In the genomic region with DNA sequence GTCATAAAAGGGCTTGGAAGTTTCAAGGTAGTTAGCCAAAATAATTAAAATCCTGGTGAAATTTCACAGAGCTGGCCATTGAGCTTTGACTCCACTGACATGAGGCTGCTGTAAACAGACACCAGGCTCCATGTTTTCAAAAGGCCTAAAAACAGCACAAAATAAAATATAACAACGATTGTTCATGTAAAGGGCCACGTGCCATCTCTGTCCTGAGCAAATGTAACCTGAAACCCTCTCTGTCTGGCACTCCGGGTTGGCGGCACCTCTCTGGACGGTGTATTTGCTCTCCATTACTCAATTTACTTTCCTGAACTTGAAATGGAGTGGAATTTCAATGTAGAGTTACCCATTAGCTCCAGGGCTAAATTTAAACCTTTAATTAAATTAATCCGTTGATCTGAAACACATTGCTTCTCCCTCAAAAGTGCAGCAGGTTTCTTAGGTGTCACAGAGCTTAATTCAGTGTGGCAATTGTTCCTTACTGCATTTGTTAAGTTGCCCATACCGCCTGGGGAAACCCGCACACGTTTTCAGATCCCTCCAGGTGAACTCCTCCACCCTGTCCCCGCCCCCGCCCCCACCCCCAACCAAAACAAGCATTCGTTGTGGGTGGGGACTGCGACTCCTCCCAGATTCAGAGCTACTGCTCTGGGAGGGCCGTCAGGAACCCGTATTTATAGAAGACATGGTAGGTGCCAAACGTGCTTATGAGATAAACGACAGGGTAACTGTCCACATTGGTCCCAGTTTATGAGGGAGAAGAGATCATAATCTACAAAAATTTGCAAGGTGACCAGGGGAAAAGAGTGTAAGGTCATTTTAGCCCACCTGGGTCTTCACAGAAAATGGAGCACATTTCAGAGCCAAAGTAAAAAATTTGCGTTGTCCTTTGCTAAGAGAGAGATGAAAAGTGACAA, we compare ENCODE assay signal across 8 cellular contexts. TPM values are rescaled to one million over a fixed set of nuclear protein-coding genes. Genes with fewer than 3 reads are reported as not detected.
DNase-seq lines count a peak whose midpoint lies in the region; ATAC-seq, FAIRE-seq and TF ChIP-seq lines count a peak whose summit lies in the region.

No MANE protein-coding gene starts in this region.

- intact Hi-C loops in left lung (cut with DNase I): loop anchor here in 1 of 2 donors (10.0 kb wide), 1 partner anchor 231 kb away; no protein-coding TSS in a partner anchor

- peak overlapping the region; percentile 73 for H3K9ac ChIP-seq in astrocyte (ENCODE audit: low read length)

- no peak overlapping the region for H2AFZ ChIP-seq in ACC112 (ENCODE audit: low read length, unreplicated experiment)
- H2AFZ ChIP-seq in astrocyte (ENCODE audit: low read depth, low read length): peak overlapping the region; percentile 79

- H3K79me2 ChIP-seq in ACC112 (ENCODE audit: control insufficient read depth, insufficient read depth, low read length, unreplicated experiment): peaks cover 7% of the 10 kb centered on the region
- peaks cover 27% of the 10 kb centered on the region for H3K79me2 ChIP-seq in astrocyte (ENCODE audit: insufficient read depth, low read length)

- peak overlapping the region; percentile 83 for H3K27ac Mint-ChIP-seq in astrocyte (ENCODE audit: unreplicated experiment)

- H3K27ac ChIP-seq in ACC112 (ENCODE audit: low read depth, low read length) (no peak overlapping the region), astrocyte (ENCODE audit: low read depth, low read length) (no peak overlapping the region), left lung (peak overlapping the region; percentile 78 to 87), suprapubic skin (peak overlapping the region; percentile 86)

- DNase-seq in NCI-H82 treated with DMSO at 0.1 percent for 48 hours (lab: John Stamatoyannopoulos, UW; ENCODE audit: unreplicated experiment) (peak; percentile 57), astrocyte (ENCODE audit: low read depth) (no peak), left lung (peak in 1 of 2 donors; percentile 68), suprapubic skin (ENCODE audit: low spot score in 2 of 2) (peak in 1 of 2 donors; percentile 60), EL (no peak)

- TF ChIP-seq CTCF in astrocyte (IDR thresholded peaks at IDR 0.05; ENCODE audit: insufficient read depth, low read depth, low read length): no peak
- no peak for TF ChIP-seq CTCF in left lung (IDR thresholded peaks at IDR 0.05)
- no peak for TF ChIP-seq CTCF in suprapubic skin (IDR thresholded peaks at IDR 0.05)

- FAIRE-seq in astrocyte (lab: Jason Lieb, UNC): no peak

- H4K20me1 ChIP-seq in astrocyte (ENCODE audit: insufficient read depth, low read length): peaks cover 24% of the 10 kb centered on the region

- H3K9me3 Mint-ChIP-seq in astrocyte (ENCODE audit: unreplicated experiment): no peaks in the 10 kb centered on the region

- TF ChIP-seq POLR2A in suprapubic skin (IDR thresholded peaks at IDR 0.05): no peak

- H3K9me3 ChIP-seq in astrocyte (ENCODE audit: insufficient read depth, low read depth, low read length) (no peaks in the 10 kb centered on the region), left lung (no peaks in the 10 kb centered on the region), suprapubic skin (no peaks in the 10 kb centered on the region)

- ATAC-seq in GM18870 (IDR thresholded peaks at IDR 0.05; ENCODE audit: unreplicated experiment) (peak; percentile 34), HG03460 (IDR thresholded peaks at IDR 0.05; ENCODE audit: unreplicated experiment) (peak; percentile 57), left lung (peak; percentile 61)

- H3K4me3 ChIP-seq in ACC112 (ENCODE audit: low read depth, low read length) (peak overlapping the region; percentile 81), astrocyte (ENCODE audit: insufficient read depth, low read depth, low read length) (peak overlapping the region; percentile 70), left lung (peak overlapping the region; percentile 53 to 55), suprapubic skin (peak overlapping the region; percentile 68)

- H3K36me3 ChIP-seq in ACC112 (ENCODE audit: insufficient read depth, low read length) (no peaks in the 10 kb centered on the region), astrocyte (ENCODE audit: insufficient read depth, low read length) (no peaks in the 10 kb centered on the region), left lung (no peaks in the 10 kb centered on the region), suprapubic skin (no peaks in the 10 kb centered on the region)

- no peak for TF ChIP-seq EP300 in suprapubic skin (IDR thresholded peaks at IDR 0.05)

- no peaks in the 10 kb centered on the region for H3K36me3 Mint-ChIP-seq in astrocyte (ENCODE audit: low read depth, unreplicated experiment)

- H3K27me3 Mint-ChIP-seq in astrocyte (ENCODE audit: low read depth, unreplicated experiment): no peaks in the 10 kb centered on the region

- peak overlapping the region; percentile 97 for H3K4me2 ChIP-seq in astrocyte (ENCODE audit: low read length)

- WGBS in suprapubic skin: 32% methylated on average over 18 of the region's 18 CpGs

- H3K4me1 ChIP-seq in ACC112 (ENCODE audit: control insufficient read depth, insufficient read depth, low read length, unreplicated experiment) (peaks cover 4% of the 10 kb centered on the region), astrocyte (ENCODE audit: insufficient read depth, low read length) (peaks cover 31% of the 10 kb centered on the region), left lung (peaks cover 22 to 47% of the 10 kb centered on the region in 2 donors), suprapubic skin (peaks cover 46% of the 10 kb centered on the region)

- H3K27me3 ChIP-seq in ACC112 (ENCODE audit: insufficient read depth, low read length) (no peaks in the 10 kb centered on the region), astrocyte (ENCODE audit: insufficient read depth, low read length) (no peaks in the 10 kb centered on the region), left lung (peaks cover 0 to 46% of the 10 kb centered on the region in 2 donors), suprapubic skin (no peaks in the 10 kb centered on the region)

- H3K4me1 Mint-ChIP-seq in astrocyte (ENCODE audit: low read depth, unreplicated experiment): peaks cover 11% of the 10 kb centered on the region

- peak overlapping the region; percentile 85 for H3K4me3 Mint-ChIP-seq in astrocyte (ENCODE audit: unreplicated experiment)

RNA-seq across cellular contexts. Expression of a gene that starts 1.2 kb away (rescaled TPM):
- total RNA-seq in astrocyte (12.2 and 14.5 TPM in 2 replicates), left lung (10 to 100 TPM; 21.9 to 35.4 TPM), suprapubic skin (10 to 100 TPM; 24.9 to 42.2 (median 38.0) TPM)

Comparison
In these comparisons a context has a peak if more than half of its experiments do, and no peak if none do; other contexts are left out.
1. H3K27ac ChIP-seq: peak in left lung (2 of 2) and suprapubic skin (single experiment); none in ACC112 (single experiment) and astrocyte (single experiment).
2. Peak in every context shown above with its lines, with median percentiles within 50 percentile points of each other: H3K4me3 ChIP-seq and ATAC-seq.